ENCODE assay signal across 6 cellular contexts in genomic region chr2:74441111-74441689, GRCh38. TPM values are rescaled to one million over a fixed set of nuclear protein-coding genes. Genes with fewer than 3 reads are reported as not detected.
A peak's percentile ranks its signal among the peaks of the same experiment; 100 is the strongest.
DNase-seq lines count a peak whose midpoint lies in the region; ATAC-seq and TF ChIP-seq lines count a peak whose summit lies in the region.

No MANE protein-coding gene starts in this region.

- H3K4me1 Mint-ChIP-seq in IgD-negative memory B cell, result peaks cover 11 to 18% (median 18%) of the 10 kb centered on the region in 3 donors

- no peak for TF ChIP-seq CTCF in psoas muscle (IDR thresholded peaks at IDR 0.05)

- H3K4me1 ChIP-seq in duodenal mucosa (ENCODE audit: control insufficient read depth in 1 of 2, insufficient read depth in 2 of 2, low read length in 2 of 2) (peaks cover 40 to 47% of the 10 kb centered on the region in 2 donors), psoas muscle (no peaks in the 10 kb centered on the region)

- H3K27ac ChIP-seq in duodenal mucosa (ENCODE audit: low read depth, low read length) (peak overlapping the region; percentile 96), psoas muscle (peak overlapping the region; percentile 70)

- peaks cover 18% of the 10 kb centered on the region for H3K27me3 Mint-ChIP-seq in IgD-negative memory B cell

- intact Hi-C loops in psoas muscle (cut with DNase I), result no loop called here

- H3K9ac ChIP-seq in duodenal mucosa (ENCODE audit: low read depth in 1 of 2, low read length in 2 of 2), result peak overlapping the region; percentile 73 to 75

- peak overlapping the region; percentile 76 to 78 for H3K4me3 ChIP-seq in duodenal mucosa (ENCODE audit: low read depth in 1 of 2, low read length in 2 of 2)
- H3K4me3 ChIP-seq in psoas muscle, result peak overlapping the region; percentile 64

- no peaks in the 10 kb centered on the region for H3K36me3 Mint-ChIP-seq in IgD-negative memory B cell

- 17 to 33% (median 22%) methylated on average over 32 to 35 of the region's 35 CpGs for whole genome bisulfite sequencing in psoas muscle, 3 donors

- DNase-seq in psoas muscle, result no peak
- no peak for DNase-seq in amniotic stem cell (lab: John Stamatoyannopoulos, UW)
- DNase-seq in stimulated activated CD4-positive, alpha-beta T cell treated with anti-CD3 and anti-CD28 coated beads, Interleukin-2, amount 100 ng/mL, for 24 hours, result no peak

- peaks cover 0 to 4% of the 10 kb centered on the region in 2 donors for H3K27me3 ChIP-seq in duodenal mucosa (ENCODE audit: control insufficient read depth in 1 of 2, insufficient read depth in 2 of 2, low read length in 2 of 2)
- H3K27me3 ChIP-seq in psoas muscle (ENCODE audit: insufficient read depth in 3 of 3, low read length in 2 of 3), result peaks cover 0 to 29% (median 15%) of the 10 kb centered on the region in 3 donors

- H3K27ac Mint-ChIP-seq in IgD-negative memory B cell, result peak overlapping the region in 1 of 3 donors; percentile 47

- peaks cover 0 to 5% of the 10 kb centered on the region in 2 donors for H3K36me3 ChIP-seq in duodenal mucosa (ENCODE audit: control insufficient read depth in 1 of 2, insufficient read depth in 2 of 2, low read length in 2 of 2)
- H3K36me3 ChIP-seq in psoas muscle (ENCODE audit: insufficient read depth in 1 of 2, low read depth in 1 of 2), result no peaks in the 10 kb centered on the region

- H3K4me3 Mint-ChIP-seq in IgD-negative memory B cell, result peak overlapping the region; percentile 32 to 91 (median 83)

- peaks cover 0 to 1% (median 0%) of the 10 kb centered on the region in 3 donors for H3K9me3 Mint-ChIP-seq in IgD-negative memory B cell

- H3K9me3 ChIP-seq in duodenal mucosa (ENCODE audit: control insufficient read depth in 1 of 2, low read length in 2 of 2) (no peaks in the 10 kb centered on the region), psoas muscle (no peaks in the 10 kb centered on the region)

- ATAC-seq in psoas muscle (peak in 3 of 4 donors; percentile 3 to 11 (median 11)), HG02973 (IDR thresholded peaks at IDR 0.05; ENCODE audit: unreplicated experiment) (no peak)

RNA-seq across cellular contexts. Expression of gene RTKN, which starts 0.5 kb away (rescaled TPM):
- polyA plus RNA-seq in IgD-negative memory B cell (0.88 TPM), psoas muscle (10 to 100 TPM in 1 of 3 donors, 1 to 10 TPM in 2; 3.1 to 12.1 (median 6.6) TPM)
- 10 to 100 TPM in 2 of 4 donors, 1 to 10 TPM in 2; 6.0 to 18.8 (median 9.0) TPM for total RNA-seq in psoas muscle

RNA-seq across cellular contexts. Expression of gene INO80B, which starts 13.7 kb away (rescaled TPM):
- polyA plus RNA-seq in IgD-negative memory B cell, result 11.4 TPM
- 10 to 100 TPM; 23.6 to 39.0 (median 28.6) TPM for total RNA-seq in psoas muscle
- 10 to 100 TPM; 29.1 to 61.1 (median 41.7) TPM for polyA plus RNA-seq in psoas muscle

RNA-seq across cellular contexts. Expression of gene WBP1, which starts 17.0 kb away (rescaled TPM):
- polyA plus RNA-seq in IgD-negative memory B cell (39.5 TPM), psoas muscle (10 to 100 TPM; 19.4 to 26.2 (median 24.7) TPM)
- total RNA-seq in psoas muscle, result 10 to 100 TPM; 21.6 to 41.3 (median 23.4) TPM

RNA-seq across cellular contexts. Expression of gene WDR54, which starts 19.7 kb away (rescaled TPM):
- 39.0 TPM for polyA plus RNA-seq in IgD-negative memory B cell
- 1 to 10 TPM; 1.1 to 1.6 (median 1.4) TPM for total RNA-seq in psoas muscle
- polyA plus RNA-seq in psoas muscle, result 1 to 10 TPM in 2 of 3 donors, under 1 TPM in 1; 0.52 to 2.4 (median 2.4) TPM

RNA-seq across cellular contexts. Expression of gene C2orf81, which starts 19.8 kb away (rescaled TPM):
- polyA plus RNA-seq in IgD-negative memory B cell, result 5.6 TPM
- under 1 TPM; 0.15 to 0.46 (median 0.39) TPM for total RNA-seq in psoas muscle
- polyA plus RNA-seq in psoas muscle, result under 1 TPM; 0.06 to 0.34 (median 0.23) TPM
